Comparison of ENCODE assay signal across 20 cellular contexts in genomic region chr14:93527076-93527692, GRCh38.
A peak's percentile ranks its signal among the peaks of the same experiment; 100 is the strongest.
DNase-seq lines count a peak whose midpoint lies in the region; ATAC-seq and TF ChIP-seq lines count a peak whose summit lies in the region.
"Had no signal": no experiment of that assay in that cellular context is flagged by ENCODE, and none has a peak within 500 bp of the region (broad histone marks: within the 10 kb centered on the region; RNA-seq: fewer than 3 reads in every experiment).

No MANE protein-coding gene starts in this region.

- intact Hi-C loops in mammary epithelial cell (cut with micrococcal nuclease) (no loop called here), breast epithelium (cut with DNase I; ENCODE audit: low total_unique reads) (no loop called here)

- no TSS peak for BruUV-seq in mammary epithelial cell (replicated peaks; lab: Mats Ljungman, UMichigan)

- H2AFZ ChIP-seq in mammary epithelial cell (ENCODE audit: low read depth, low read length) = no peak overlapping the region

- H3K36me3 ChIP-seq in mammary epithelial cell (ENCODE audit: insufficient read depth, low read length) (no peaks in the 10 kb centered on the region), breast epithelium (no peaks in the 10 kb centered on the region)
- H3K36me3 ChIP-seq: esophagus muscularis mucosa, pancreas, transverse colon, WERI-Rb-1 had no signal

- H3K27ac ChIP-seq in mammary epithelial cell (ENCODE audit: insufficient read depth, low read depth, low read length) = no peak overlapping the region
- no peak overlapping the region for H3K27ac ChIP-seq in breast epithelium
- H3K27ac ChIP-seq: esophagus muscularis mucosa, pancreas, transverse colon, WERI-Rb-1 had no signal

- in situ Hi-C loops in mammary epithelial cell (cut with MboI; ENCODE audit: low sequenced_read_pairs in 2 of 2) = loop anchor here in 1 of 2 donors (25.0 kb wide), 1 partner anchor 265 kb away; no protein-coding TSS in a partner anchor

- dilution Hi-C loops in mammary epithelial cell (cut with HindIII; ENCODE audit: low sequenced_read_pairs) = no loop called here

- H3K27me3 ChIP-seq in mammary epithelial cell (ENCODE audit: insufficient read depth, low read length) (no peaks in the 10 kb centered on the region), breast epithelium (no peaks in the 10 kb centered on the region)
- H3K27me3 ChIP-seq: esophagus muscularis mucosa, pancreas, transverse colon had no signal

- peaks cover 16% of the 10 kb centered on the region for H3K4me1 ChIP-seq in mammary epithelial cell (ENCODE audit: insufficient read depth, low read length)
- H3K4me1 ChIP-seq in breast epithelium = no peaks in the 10 kb centered on the region
- H3K4me1 ChIP-seq: esophagus muscularis mucosa, pancreas, transverse colon had no signal

- H3K4me3 ChIP-seq in mammary epithelial cell (replicated peaks in 1 of 3; ENCODE audit: insufficient read depth in 1 of 3, low read depth in 2 of 3, low read length in 3 of 3) = no peak overlapping the region
- no peak overlapping the region for H3K4me3 ChIP-seq in breast epithelium
- no peak overlapping the region for H3K4me3 ChIP-seq in fibroblast of mammary gland (ENCODE audit: control insufficient read depth, low read depth, low read length)
- H3K4me3 ChIP-seq: esophagus muscularis mucosa, pancreas, transverse colon had no signal

- no peak overlapping the region for H3K4me2 ChIP-seq in mammary epithelial cell (ENCODE audit: insufficient read depth, low read depth, low read length)

- no peaks in the 10 kb centered on the region for H3K79me2 ChIP-seq in mammary epithelial cell (ENCODE audit: insufficient read depth, low read length)

- no peak for TF ChIP-seq POLR2A in breast epithelium (IDR thresholded peaks at IDR 0.05)

- DNase-seq in mammary epithelial cell = peak; percentile 60
- DNase-seq in breast epithelium (ENCODE audit: low spot score in 2 of 2) = no peak
- peak; percentile 78 for DNase-seq in SIG-M5 (lab: John Stamatoyannopoulos, UW)
- peak; percentile 68 for DNase-seq in fibroblast of mammary gland (ENCODE audit: low read depth)
- DNase-seq in stimulated activated CD4-positive, alpha-beta T cell treated with anti-CD3 and anti-CD28 coated beads, Interleukin-4, amount 100 ng/mL, for 4 hours = no peak
- no peak for DNase-seq in COR-L47 (lab: John Stamatoyannopoulos, UW)
- no peak for DNase-seq in COLO668 (lab: John Stamatoyannopoulos, UW; ENCODE audit: unreplicated experiment)
- DNase-seq: activated gamma-delta T cell; aorta; CD8-positive, alpha-beta T cell; KBM-7; NCI-H1694; pancreas; small intestine; SW 1271; transverse colon; WERI-Rb-1 had no signal

- no peak overlapping the region for H3K9ac ChIP-seq in mammary epithelial cell (ENCODE audit: insufficient read depth, low read length)

- H3K9me3 ChIP-seq in mammary epithelial cell (replicated peaks; ENCODE audit: insufficient read depth, low read length) (no peaks in the 10 kb centered on the region), breast epithelium (no peaks in the 10 kb centered on the region)
- H3K9me3 ChIP-seq: esophagus muscularis mucosa, pancreas, transverse colon had no signal

- no peaks in the 10 kb centered on the region for H4K20me1 ChIP-seq in mammary epithelial cell (ENCODE audit: insufficient read depth, low read length)

- WGBS in mammary epithelial cell (ENCODE audit: low coverage, missing lambda C conversion rate) = 57% methylated on average over 4 of the region's 5 CpGs

- CTCF ChIA-PET in mammary epithelial cell (lab: Charles Lee; ENCODE audit: low non-redundant PET) = no interaction called here

- TF ChIP-seq CTCF in mammary epithelial cell (conservative IDR thresholded peaks at IDR 0.05 in 1 of 2, IDR thresholded peaks at IDR 0.05 in 1 of 2; ENCODE audit: extremely low read depth in 1 of 2, insufficient read depth in 1 of 2, low read depth in 1 of 2, low read length in 2 of 2) (no peak), breast epithelium (IDR thresholded peaks at IDR 0.05) (no peak), fibroblast of mammary gland (conservative IDR thresholded peaks at IDR 0.05; ENCODE audit: control insufficient read depth, insufficient read depth, low read depth, low read length) (no peak)

- ATAC-seq in GM21619 (IDR thresholded peaks at IDR 0.05; ENCODE audit: unreplicated experiment) = no peak
- ATAC-seq: CD8-positive, alpha-beta T cell; stimulated activated memory B cell treated with anti-CD40 and anti-IgM and Interleukin-4, amounts not matched to agents 10 μg/mL and 1 μg/mL and 100 μg/mL, for 72 hours had no signal

Comparison
In these comparisons a context has a peak if more than half of its experiments do, and no peak if none do; other contexts are left out.
1. DNase-seq: peak in mammary epithelial cell (single experiment), SIG-M5 (single experiment) and fibroblast of mammary gland (single experiment); none in breast epithelium (0 of 2), stimulated activated CD4-positive, alpha-beta T cell treated with anti-CD3 and anti-CD28 coated beads, Interleukin-4, amount 100 ng/mL, for 4 hours (0 of 2), COR-L47 (single experiment) and COLO668 (single experiment).